Comparison of ENCODE assay signal across 1 cellular context in genomic region chr21:42044871-42045495, GRCh38.
TF ChIP-seq lines count a peak whose summit lies in the region.

No MANE protein-coding gene starts in this region.

TF ChIP-seq in H1, 55 proteins besides CTCF, POLR2A, EP300 and RAD21:
- no peak for TF ChIP-seq SUZ12 (IDR thresholded peaks at IDR 0.05; ENCODE audit: low read length)
- no peak for TF ChIP-seq ZNF274 (IDR thresholded peaks at IDR 0.05; ENCODE audit: borderline replicate concordance, extremely low read depth, low read length)
- TF ChIP-seq RXRA (IDR thresholded peaks at IDR 0.05; ENCODE audit: insufficient read depth, low read depth, low read length): no peak
- no peak for TF ChIP-seq POLR2AphosphoS5 (IDR thresholded peaks at IDR 0.05; ENCODE audit: low read depth, low read length)
- no peak for TF ChIP-seq PHF8 (conservative IDR thresholded peaks at IDR 0.05; ENCODE audit: low read depth, low read length)
- TF ChIP-seq SRF (IDR thresholded peaks at IDR 0.05; ENCODE audit: low read depth, low read length): no peak
- no peak for TF ChIP-seq KDM1A (IDR thresholded peaks at IDR 0.05; ENCODE audit: borderline replicate concordance, low read length)
- TF ChIP-seq EZH2 (IDR thresholded peaks at IDR 0.05; ENCODE audit: low read depth, low read length, severe bottlenecking): no peak
- no peak for TF ChIP-seq ATF2 (IDR thresholded peaks at IDR 0.05; ENCODE audit: low read length)
- no peak for TF ChIP-seq FOSL1 (IDR thresholded peaks at IDR 0.05; ENCODE audit: insufficient read depth, low read depth, low read length)
- TF ChIP-seq, protein P1, sequence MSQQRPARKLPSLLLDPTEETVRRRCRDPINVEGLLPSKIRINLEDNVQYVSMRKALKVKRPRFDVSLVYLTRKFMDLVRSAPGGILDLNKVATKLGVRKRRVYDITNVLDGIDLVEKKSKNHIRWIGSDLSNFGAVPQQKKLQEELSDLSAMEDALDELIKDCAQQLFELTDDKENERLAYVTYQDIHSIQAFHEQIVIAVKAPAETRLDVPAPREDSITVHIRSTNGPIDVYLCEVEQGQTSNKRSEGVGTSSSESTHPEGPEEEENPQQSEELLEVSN (IDR thresholded peaks at IDR 0.05): no peak
- no peak for TF ChIP-seq SIRT6 (IDR thresholded peaks at IDR 0.05; ENCODE audit: low read length)
- TF ChIP-seq CBX8 (IDR thresholded peaks at IDR 0.05; ENCODE audit: borderline replicate concordance, low read depth, low read length): no peak
- TF ChIP-seq HDAC2 (IDR thresholded peaks at IDR 0.05; ENCODE audit: borderline replicate concordance in 1 of 2, low read depth in 2 of 2, low read length in 2 of 2): no peak
